ENCODE assay signal across 17 cellular contexts in the genomic region with DNA sequence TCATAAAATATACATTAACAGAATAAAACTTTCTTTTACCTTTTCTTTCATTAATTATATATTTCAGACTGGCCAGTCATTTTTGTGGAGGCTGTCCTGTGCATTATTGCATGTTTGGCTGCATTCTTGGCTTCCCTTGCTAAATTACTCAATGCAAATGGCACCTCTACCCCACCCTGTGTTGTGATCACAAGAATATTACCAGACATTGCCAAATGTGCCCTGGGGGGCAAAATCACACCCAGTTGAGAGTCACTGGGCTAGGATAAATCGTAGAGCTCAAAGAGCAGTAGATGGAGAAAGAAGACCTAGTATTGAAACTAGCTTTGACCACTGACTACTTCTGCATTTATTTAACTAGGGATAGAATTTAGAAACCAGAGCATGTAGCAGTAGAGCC.
A peak's percentile ranks its signal among the peaks of the same experiment; 100 is the strongest.
DNase-seq lines count a peak whose midpoint lies in the region; ATAC-seq and TF ChIP-seq lines count a peak whose summit lies in the region.
"Had no signal": no experiment of that assay in that cellular context is flagged by ENCODE, and none has a peak within 500 bp of the region (broad histone marks: within the 10 kb centered on the region; RNA-seq: fewer than 3 reads in every experiment).

No MANE protein-coding gene starts in this region.

- no peak overlapping the region for H2BK5ac ChIP-seq in trophoblast cell (ENCODE audit: low read depth, low read length, poor library complexity)

- WGBS in esophagus, 2 donors, result 51 to 68% methylated on average over 1 of the region's 1 CpG
- no CpG with 5 or more reads among the region's 1 CpG for WGBS in trophoblast cell (ENCODE audit: extremely low coverage, insufficient coverage, insufficient read length)
- WGBS in thyroid gland, 2 donors, result 85 to 93% methylated on average over 1 of the region's 1 CpG

- no peak overlapping the region for H4K12ac ChIP-seq in trophoblast cell (ENCODE audit: low read depth, low read length)

- no peak overlapping the region for H2BK12ac ChIP-seq in trophoblast cell (ENCODE audit: low read length)

- H3K27me3 ChIP-seq in RWPE2 (ENCODE audit: insufficient read depth, poor library complexity, severe bottlenecking), result no peaks in the 10 kb centered on the region
- H3K27me3 ChIP-seq in esophagus (ENCODE audit: control insufficient read depth in 1 of 2, insufficient read depth in 2 of 2, low read length in 2 of 2), result no peaks in the 10 kb centered on the region
- no peaks in the 10 kb centered on the region for H3K27me3 ChIP-seq in trophoblast cell (ENCODE audit: insufficient read depth, low read length)
- no peaks in the 10 kb centered on the region for H3K27me3 ChIP-seq in thyroid gland
- H3K27me3 ChIP-seq: MG63 had no signal

- no peak overlapping the region for H3K9ac ChIP-seq in trophoblast cell (ENCODE audit: low read length)
- H3K9ac ChIP-seq: SK-N-SH had no signal

- TF ChIP-seq CTCF in RWPE2 (IDR thresholded peaks at IDR 0.05; ENCODE audit: poor library complexity, severe bottlenecking) (no peak), thyroid gland (IDR thresholded peaks at IDR 0.05) (no peak)

- no peak overlapping the region for H3K4me3 ChIP-seq in RWPE2 (ENCODE audit: severe bottlenecking)
- no peak overlapping the region for H3K4me3 ChIP-seq in esophagus (ENCODE audit: low read depth in 1 of 2, low read length in 2 of 2)
- no peak overlapping the region for H3K4me3 ChIP-seq in trophoblast cell (ENCODE audit: low read depth, low read length)
- no peak overlapping the region for H3K4me3 ChIP-seq in thyroid gland (replicated peaks in 1 of 3)
- H3K4me3 ChIP-seq: MG63 had no signal

- H3K36me3 ChIP-seq in RWPE2 (ENCODE audit: low read depth) (no peaks in the 10 kb centered on the region), esophagus (ENCODE audit: control insufficient read depth in 2 of 2, insufficient read depth in 2 of 2, low read length in 1 of 2) (no peaks in the 10 kb centered on the region), trophoblast cell (ENCODE audit: control insufficient read depth in 1 of 2, insufficient read depth in 2 of 2, low read length in 2 of 2) (no peaks in the 10 kb centered on the region), thyroid gland (no peaks in the 10 kb centered on the region)
- H3K36me3 ChIP-seq: MG63 had no signal

- no peak overlapping the region for H3K4me2 ChIP-seq in trophoblast cell (ENCODE audit: low read length)
- H3K4me2 ChIP-seq: SK-N-SH had no signal

- H3K9me3 ChIP-seq in RWPE2 (ENCODE audit: severe bottlenecking) (no peaks in the 10 kb centered on the region), esophagus (ENCODE audit: control insufficient read depth in 2 of 2, insufficient read depth in 1 of 2, low read depth in 1 of 2, low read length in 1 of 2) (no peaks in the 10 kb centered on the region), trophoblast cell (ENCODE audit: insufficient read depth, low read depth, low read length) (no peaks in the 10 kb centered on the region), thyroid gland (no peaks in the 10 kb centered on the region)
- H3K9me3 ChIP-seq: MG63, SK-N-SH had no signal

- peaks cover 5% of the 10 kb centered on the region for H3K79me1 ChIP-seq in trophoblast cell (ENCODE audit: low read length)

- no peak overlapping the region for H3K18ac ChIP-seq in trophoblast cell (ENCODE audit: low read length)

- no peak overlapping the region for H3K14ac ChIP-seq in trophoblast cell (ENCODE audit: low read length)

- peak overlapping the region; percentile 32 for H4K91ac ChIP-seq in trophoblast cell (ENCODE audit: low read depth, low read length)

- no peak for TF ChIP-seq POLR2A in thyroid gland (IDR thresholded peaks at IDR 0.05)

- intact Hi-C loops in thyroid gland (cut with DNase I), result no loop called here

- ATAC-seq in RWPE2 (ENCODE audit: low read depth), result no peak; the same call in 2 of the 3 replicates
- ATAC-seq: HepG2 had no signal

- no peak overlapping the region for H2AK5ac ChIP-seq in trophoblast cell (ENCODE audit: low read length)

- DNase-seq in NCI-H460 (ENCODE audit: extremely low read depth, low read depth) (peak; percentile 87), RWPE2 (ENCODE audit: low spot score) (no peak), trophoblast cell (peak; percentile 5 to 6), NCI-H2081 treated with DMSO at 0.1 percent for 48 hours (lab: John Stamatoyannopoulos, UW) (no peak), thyroid gland (no peak), T-helper 9 cell (no peak), globus pallidus (ENCODE audit: low spot score) (no peak)
- DNase-seq: DMS 273 treated with DMSO at 0.1 percent for 48 hours, GF-D8, KG1, MG63, NCI-H1105 treated with DMSO at 0.1 percent for 48 hours, NCI-H187 treated with DMSO at 0.1 percent for 48 hours, NCI-H446 had no signal

- no peak overlapping the region for H2BK120ac ChIP-seq in trophoblast cell (ENCODE audit: insufficient read depth, low read length, poor library complexity)

- H3K27ac ChIP-seq in RWPE2 (ENCODE audit: poor library complexity, severe bottlenecking) (peak overlapping the region; percentile 97), esophagus (ENCODE audit: low read depth in 2 of 2, low read length in 1 of 2) (peak overlapping the region; percentile 42 to 96), trophoblast cell (ENCODE audit: low read depth, low read length) (peak overlapping the region; percentile 4), thyroid gland (no peak overlapping the region)

- H4K8ac ChIP-seq in trophoblast cell (ENCODE audit: low read depth, low read length), result no peak overlapping the region

- no peak overlapping the region for H3K23ac ChIP-seq in trophoblast cell (ENCODE audit: low read length)

- H2AFZ ChIP-seq in trophoblast cell (ENCODE audit: insufficient read depth, low read length, poor library complexity), result no peak overlapping the region

- H3K4me1 ChIP-seq in RWPE2 (ENCODE audit: insufficient read depth, poor library complexity, severe bottlenecking) (peaks cover 54% of the 10 kb centered on the region), esophagus (ENCODE audit: control insufficient read depth in 2 of 2, insufficient read depth in 2 of 2, low read length in 1 of 2) (no peaks in the 10 kb centered on the region), trophoblast cell (ENCODE audit: control insufficient read depth in 1 of 2, insufficient read depth in 2 of 2, low read length in 2 of 2) (peaks cover 6 to 10% of the 10 kb centered on the region in 2 experiments), thyroid gland (no peaks in the 10 kb centered on the region)

- no peak overlapping the region for H3K4ac ChIP-seq in trophoblast cell (ENCODE audit: low read depth, low read length)

- no peaks in the 10 kb centered on the region for H3K79me2 ChIP-seq in trophoblast cell (ENCODE audit: control insufficient read depth, insufficient read depth, low read length, poor library complexity)

Comparison
In these comparisons a context has a peak if more than half of its experiments do, and no peak if none do; other contexts are left out.
1. DNase-seq: peak in NCI-H460 (single experiment) and trophoblast cell (2 of 2); none in RWPE2 (single experiment), NCI-H2081 treated with DMSO at 0.1 percent for 48 hours (single experiment), thyroid gland (0 of 2), T-helper 9 cell (single experiment) and globus pallidus (single experiment).
2. H3K27ac ChIP-seq: peak in RWPE2 (single experiment), esophagus (2 of 2) and trophoblast cell (single experiment); none in thyroid gland (0 of 3).